ENCODE assay signal across 9 cellular contexts in the genomic region with DNA sequence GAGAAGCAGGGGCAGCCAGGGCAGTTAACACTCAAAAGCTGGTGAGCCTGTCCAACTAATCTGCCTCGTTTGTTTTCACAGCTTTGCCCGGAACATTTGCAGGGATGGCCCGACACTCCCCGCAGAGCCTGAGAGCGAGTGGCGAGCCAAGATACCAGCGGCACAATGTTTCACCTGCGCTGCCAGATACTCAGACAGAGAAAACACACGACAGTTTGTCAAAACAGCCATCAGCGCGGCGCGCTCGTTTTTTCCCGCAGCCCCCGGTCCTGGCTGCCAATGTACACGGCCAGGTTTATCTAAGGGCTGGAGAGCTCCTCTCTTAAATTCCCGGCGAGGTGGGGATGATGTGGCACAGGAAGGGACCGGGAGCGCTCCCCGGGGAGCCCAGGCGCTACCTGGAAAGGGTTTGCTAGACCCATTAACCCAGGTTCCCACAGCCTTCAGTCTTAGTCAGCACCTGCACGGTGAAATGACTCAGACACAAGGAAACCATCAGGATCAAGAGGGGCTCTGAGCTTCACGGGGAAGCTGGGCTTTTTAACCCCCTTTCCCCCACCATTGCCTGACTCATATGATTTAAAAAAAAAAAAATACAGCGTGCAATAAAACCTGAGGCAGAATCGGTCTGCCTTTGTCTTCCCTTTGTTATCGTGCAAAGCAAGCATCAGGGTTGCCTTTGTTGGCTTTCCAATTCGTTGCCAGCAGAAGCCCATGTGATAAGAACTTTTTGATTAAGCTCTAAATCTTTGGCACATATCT.
A peak's percentile ranks its signal among the peaks of the same experiment; 100 is the strongest.
DNase-seq lines count a peak whose midpoint lies in the region; ATAC-seq and TF ChIP-seq lines count a peak whose summit lies in the region.
"Had no signal": no experiment of that assay in that cellular context is flagged by ENCODE, and none has a peak within 500 bp of the region (broad histone marks: within the 10 kb centered on the region; RNA-seq: fewer than 3 reads in every experiment).

No MANE protein-coding gene starts in this region.

- H3K4me3 ChIP-seq in epithelial cell of proximal tubule (ENCODE audit: low read depth, low read length) = peak overlapping the region; percentile 50

- peaks cover 25% of the 10 kb centered on the region for H3K4me1 Mint-ChIP-seq in osteocyte (ENCODE audit: unreplicated experiment)
- H3K4me1 Mint-ChIP-seq: activated naive CD8-positive, alpha-beta T cell treated with anti-CD3 and anti-CD28 coated beads, Interleukin-2, amount 10 ng/mL, durations not matched to agents 7 days and 5 days had no signal

- peak overlapping the region; percentile 74 for H3K4me3 Mint-ChIP-seq in osteocyte (ENCODE audit: unreplicated experiment)
- H3K4me3 Mint-ChIP-seq: activated naive CD8-positive, alpha-beta T cell treated with anti-CD3 and anti-CD28 coated beads, Interleukin-2, amount 10 ng/mL, durations not matched to agents 7 days and 5 days had no signal

- no peak for TF ChIP-seq CTCF in epithelial cell of proximal tubule (conservative IDR thresholded peaks at IDR 0.05; ENCODE audit: low read depth, low read length)
- no peak for TF ChIP-seq CTCF in osteocyte (IDR thresholded peaks at IDR 0.05)

- H3K27ac Mint-ChIP-seq in osteocyte (ENCODE audit: unreplicated experiment) = peak overlapping the region; percentile 67
- H3K27ac Mint-ChIP-seq: activated naive CD8-positive, alpha-beta T cell treated with anti-CD3 and anti-CD28 coated beads, Interleukin-2, amount 10 ng/mL, durations not matched to agents 7 days and 5 days had no signal

- H3K36me3 Mint-ChIP-seq in osteocyte (ENCODE audit: unreplicated experiment) = no peaks in the 10 kb centered on the region
- H3K36me3 Mint-ChIP-seq: activated naive CD8-positive, alpha-beta T cell treated with anti-CD3 and anti-CD28 coated beads, Interleukin-2, amount 10 ng/mL, durations not matched to agents 7 days and 5 days had no signal

- DNase-seq in ELR (ENCODE audit: low read depth) = peak; percentile 64
- peak; percentile 68 for DNase-seq in NCI-H345 treated with DMSO at 0.1 percent for 48 hours (lab: John Stamatoyannopoulos, UW; ENCODE audit: unreplicated experiment)
- no peak for DNase-seq in epithelial cell of proximal tubule (ENCODE audit: low read depth)
- DNase-seq in osteocyte (ENCODE audit: extremely low spot score, unreplicated experiment) = no peak
- no peak for DNase-seq in activated CD8-positive, alpha-beta memory T cell treated with anti-CD3 and anti-CD28 coated beads for 24 hours
- DNase-seq in germinal center (ENCODE audit: low spot score) = no peak
- DNase-seq in activated CD4-positive, CD25-positive, alpha-beta regulatory T cell treated with anti-CD3 and anti-CD28 coated beads, Interleukin-2, amount 50 U/mL, for 72 hours = no peak
- DNase-seq: activated naive CD8-positive, alpha-beta T cell treated with anti-CD3 and anti-CD28 coated beads, Interleukin-2, amount 10 ng/mL, durations not matched to agents 7 days and 5 days had no signal

- no peaks in the 10 kb centered on the region for H3K27me3 Mint-ChIP-seq in osteocyte (ENCODE audit: unreplicated experiment)

- no peaks in the 10 kb centered on the region for H3K9me3 Mint-ChIP-seq in osteocyte (ENCODE audit: unreplicated experiment)
- H3K9me3 Mint-ChIP-seq: activated naive CD8-positive, alpha-beta T cell treated with anti-CD3 and anti-CD28 coated beads, Interleukin-2, amount 10 ng/mL, durations not matched to agents 7 days and 5 days had no signal

- no peak for ATAC-seq in HG03095 (IDR thresholded peaks at IDR 0.05; ENCODE audit: unreplicated experiment)

Comparison
In these comparisons a context has a peak if more than half of its experiments do, and no peak if none do; other contexts are left out.
1. DNase-seq: peak in ELR (single experiment) and NCI-H345 treated with DMSO at 0.1 percent for 48 hours (single experiment); none in epithelial cell of proximal tubule (single experiment), osteocyte (single experiment), activated CD8-positive, alpha-beta memory T cell treated with anti-CD3 and anti-CD28 coated beads for 24 hours (single experiment), germinal center (single experiment) and activated CD4-positive, CD25-positive, alpha-beta regulatory T cell treated with anti-CD3 and anti-CD28 coated beads, Interleukin-2, amount 50 U/mL, for 72 hours (single experiment).